In genomic region chr1:3408751-3409266, GRCh38 we compare ENCODE assay signal across 26 cellular contexts. TPM values are rescaled to one million over a fixed set of nuclear protein-coding genes. Genes with fewer than 3 reads are reported as not detected.
"Had no signal": no experiment of that assay in that cellular context is flagged by ENCODE, and none has a peak within 500 bp of the region (broad histone marks: within the 10 kb centered on the region; RNA-seq: fewer than 3 reads in every experiment).

No MANE protein-coding gene starts in this region.

- H3K36me3 ChIP-seq: left lung, lower lobe of right lung, neural progenitor cell, ovary, right atrium auricular region, sigmoid colon, spleen, transverse colon, upper lobe of right lung had no signal

- DNase-seq: hippocampal formation; kidney glomerular epithelial cell; left colon; left lung; lower lobe of right lung; mammary epithelial cell; mesendoderm; naive B cell; natural killer cell; nephron progenitor cell; ovary; sigmoid colon; small intestine; spleen; stimulated activated naive B cell treated with anti-CD40 and anti-IgM and Interleukin-4, amounts not matched to agents 10 μg/mL and 1 μg/mL and 100 μg/mL, for 72 hours; stimulated activated naive CD8-positive, alpha-beta T cell treated with anti-CD3 and anti-CD28 coated beads, Interleukin-15, Interleukin-2, amounts not matched to agents 100 U/mL and 50 U/mL, for 24 hours; stomach; testis; thyroid gland; transverse colon; upper lobe of right lung had no signal

- H3K36me3 Mint-ChIP-seq: mesothelial cell of epicardium; naive B cell; natural killer cell; neural progenitor cell; stimulated activated naive B cell treated with anti-CD40 and anti-IgM and Interleukin-4, amounts not matched to agents 10 μg/mL and 1 μg/mL and 100 μg/mL, for 72 hours had no signal

- H3K9me3 Mint-ChIP-seq: mesothelial cell of epicardium; naive B cell; natural killer cell; nephron progenitor cell; neural progenitor cell; stimulated activated naive B cell treated with anti-CD40 and anti-IgM and Interleukin-4, amounts not matched to agents 10 μg/mL and 1 μg/mL and 100 μg/mL, for 72 hours had no signal

- H3K4me2 ChIP-seq: neural progenitor cell had no signal

- H3K4me1 ChIP-seq: left lung, lower lobe of right lung, sigmoid colon, spleen, thyroid gland, transverse colon, upper lobe of right lung had no signal

- H3K27ac ChIP-seq: left lung, lower lobe of right lung, neural progenitor cell, ovary, right atrium auricular region, sigmoid colon, spleen, stomach, testis, thyroid gland, transverse colon, upper lobe of right lung had no signal

- H3K27me3 Mint-ChIP-seq: progenitor cell of endocrine pancreas had no signal

- ATAC-seq: left colon; left lung; natural killer cell; stimulated activated naive B cell treated with anti-CD40 and anti-IgM and Interleukin-4, amounts not matched to agents 10 μg/mL and 1 μg/mL and 100 μg/mL, for 72 hours; stimulated activated naive CD8-positive, alpha-beta T cell treated with anti-CD3 and anti-CD28 coated beads, Interleukin-15, Interleukin-2, amounts not matched to agents 100 U/mL and 50 U/mL, for 24 hours; upper lobe of right lung had no signal

- H3K9ac ChIP-seq: neural progenitor cell had no signal

- H3K9me3 ChIP-seq: left lung, lower lobe of right lung, ovary, right atrium auricular region, sigmoid colon, spleen, stomach, testis, thyroid gland, transverse colon, upper lobe of right lung had no signal

- H3K4me3 Mint-ChIP-seq: mesothelial cell of epicardium; naive B cell; natural killer cell; nephron progenitor cell; neural progenitor cell; stimulated activated naive B cell treated with anti-CD40 and anti-IgM and Interleukin-4, amounts not matched to agents 10 μg/mL and 1 μg/mL and 100 μg/mL, for 72 hours had no signal

- H2AFZ ChIP-seq: neural progenitor cell had no signal

- H3K27me3 ChIP-seq: neural progenitor cell, ovary, right atrium auricular region, testis, thyroid gland, transverse colon, upper lobe of right lung had no signal

- H3K27ac Mint-ChIP-seq: mesothelial cell of epicardium; naive B cell; natural killer cell; nephron progenitor cell; neural progenitor cell; progenitor cell of endocrine pancreas; stimulated activated naive B cell treated with anti-CD40 and anti-IgM and Interleukin-4, amounts not matched to agents 10 μg/mL and 1 μg/mL and 100 μg/mL, for 72 hours had no signal

- H3K4me1 Mint-ChIP-seq: naive B cell; natural killer cell; stimulated activated naive B cell treated with anti-CD40 and anti-IgM and Interleukin-4, amounts not matched to agents 10 μg/mL and 1 μg/mL and 100 μg/mL, for 72 hours had no signal

- H3K4me3 ChIP-seq: left lung, lower lobe of right lung, neural progenitor cell, ovary, right atrium auricular region, sigmoid colon, spleen, stomach, testis, thyroid gland, transverse colon, upper lobe of right lung had no signal

RNA-seq across cellular contexts. Expression of gene ARHGEF16, which starts 45.7 kb away (rescaled TPM):
- total RNA-seq: mononuclear cell, natural killer cell had no signal
